1 cellular context compared by ENCODE assay signal in the genomic region with DNA sequence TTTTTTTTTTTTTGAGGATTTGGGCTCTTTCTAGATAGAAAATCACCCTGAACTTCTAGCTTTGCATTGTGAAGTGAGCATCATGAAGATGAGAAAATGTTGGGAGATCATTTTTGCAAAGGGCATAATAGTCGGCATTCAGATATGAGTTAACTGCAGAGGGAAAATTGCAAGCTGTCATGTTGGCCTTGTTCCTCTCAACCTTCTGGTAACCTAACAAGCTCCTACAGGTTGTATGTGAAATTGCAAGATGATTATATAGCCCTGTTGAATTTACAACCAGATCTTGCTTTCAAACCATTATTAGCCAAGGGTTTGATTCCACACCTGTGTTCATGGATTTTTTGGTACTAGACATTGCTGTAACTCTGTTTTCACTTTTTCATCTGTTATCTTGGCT.
TF ChIP-seq lines count a peak whose summit lies in the region.

No MANE protein-coding gene starts in this region.

TF ChIP-seq in K562, 482 proteins besides CTCF, POLR2A, EP300 and RAD21 (continues in another document):
- TF ChIP-seq ZNF584 (CRISPR knock-in tag; IDR thresholded peaks at IDR 0.05; ENCODE audit: low read depth) (no peak), ZNF217 (CRISPR knock-in tag; IDR thresholded peaks at IDR 0.05) (no peak), POLR2G (IDR thresholded peaks at IDR 0.05; ENCODE audit: low read depth, low read length) (no peak), SNRNP70 (optimal IDR thresholded peaks at IDR 0.05; ENCODE audit: low read depth, low read length) (no peak), PTTG1 (tag; IDR thresholded peaks at IDR 0.05; ENCODE audit: low read depth) (no peak), MTA2 (IDR thresholded peaks at IDR 0.05; ENCODE audit: low read depth) (no peak), CREB1 (IDR thresholded peaks at IDR 0.05) (no peak), CREB1 (CRISPR knock-in tag; IDR thresholded peaks at IDR 0.05) (no peak), SIRT6 (IDR thresholded peaks at IDR 0.05; ENCODE audit: low read depth, low read length) (no peak), MAFG (tag; conservative IDR thresholded peaks at IDR 0.05) (peak; percentile 80), ZNF121 (CRISPR knock-in tag; conservative IDR thresholded peaks at IDR 0.05) (no peak), LEF1 (IDR thresholded peaks at IDR 0.05) (no peak), ZBTB17 (CRISPR knock-in tag; IDR thresholded peaks at IDR 0.05) (no peak), PRMT5 (CRISPR knock-in tag; IDR thresholded peaks at IDR 0.05) (no peak), ILF3 (IDR thresholded peaks at IDR 0.05; ENCODE audit: borderline replicate concordance) (no peak), KAT7 (CRISPR knock-in tag; IDR thresholded peaks at IDR 0.05; ENCODE audit: borderline replicate concordance) (no peak), ZEB2 (IDR thresholded peaks at IDR 0.05) (no peak), BACH1 (tag; IDR thresholded peaks at IDR 0.05) (no peak), ZNF76 (CRISPR knock-in tag; IDR thresholded peaks at IDR 0.05; ENCODE audit: borderline replicate concordance) (no peak), ZNF347 (CRISPR knock-in tag; IDR thresholded peaks at IDR 0.05; ENCODE audit: low read depth) (no peak), MTA3 (IDR thresholded peaks at IDR 0.05; ENCODE audit: borderline replicate concordance) (no peak), ASH1L (IDR thresholded peaks at IDR 0.05; ENCODE audit: borderline replicate concordance, low read depth, partially characterized antibody) (no peak), RBFOX2 (IDR thresholded peaks at IDR 0.05; ENCODE audit: low read depth, low read length) (no peak), ZNF586 (CRISPR knock-in tag; conservative IDR thresholded peaks at IDR 0.05) (no peak), ZBTB1 (CRISPR knock-in tag; IDR thresholded peaks at IDR 0.05; ENCODE audit: borderline replicate concordance, low read depth) (no peak), PML (IDR thresholded peaks at IDR 0.05; ENCODE audit: low read length) (no peak), MAFK (IDR thresholded peaks at IDR 0.05; ENCODE audit: low read length) (peak; percentile 68), ZNF431 (CRISPR knock-in tag; IDR thresholded peaks at IDR 0.05) (no peak), C11orf30 (IDR thresholded peaks at IDR 0.05; ENCODE audit: low read depth) (peak; percentile 84), HNRNPUL1 (IDR thresholded peaks at IDR 0.05; ENCODE audit: low read length) (no peak), CHD4 (IDR thresholded peaks at IDR 0.05; ENCODE audit: insufficient read depth, insufficient replicate concordance, low read depth, low read length, poor library complexity, severe bottlenecking) (no peak), YBX1 (IDR thresholded peaks at IDR 0.05) (no peak), EZH2 (IDR thresholded peaks at IDR 0.05; ENCODE audit: borderline replicate concordance, low read depth, low read length) (no peak), ZKSCAN8 (CRISPR knock-in tag; IDR thresholded peaks at IDR 0.05) (no peak)
- TF ChIP-seq, protein P1, sequence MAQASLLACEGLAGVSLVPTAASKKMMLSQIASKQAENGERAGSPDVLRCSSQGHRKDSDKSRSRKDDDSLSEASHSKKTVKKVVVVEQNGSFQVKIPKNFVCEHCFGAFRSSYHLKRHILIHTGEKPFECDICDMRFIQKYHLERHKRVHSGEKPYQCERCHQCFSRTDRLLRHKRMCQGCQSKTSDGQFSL (CRISPR knock-in tag; IDR thresholded peaks at IDR 0.05) = no peak
- TF ChIP-seq, protein P1 (tag; IDR thresholded peaks at IDR 0.05) = no peak
- TF ChIP-seq, protein P2, sequence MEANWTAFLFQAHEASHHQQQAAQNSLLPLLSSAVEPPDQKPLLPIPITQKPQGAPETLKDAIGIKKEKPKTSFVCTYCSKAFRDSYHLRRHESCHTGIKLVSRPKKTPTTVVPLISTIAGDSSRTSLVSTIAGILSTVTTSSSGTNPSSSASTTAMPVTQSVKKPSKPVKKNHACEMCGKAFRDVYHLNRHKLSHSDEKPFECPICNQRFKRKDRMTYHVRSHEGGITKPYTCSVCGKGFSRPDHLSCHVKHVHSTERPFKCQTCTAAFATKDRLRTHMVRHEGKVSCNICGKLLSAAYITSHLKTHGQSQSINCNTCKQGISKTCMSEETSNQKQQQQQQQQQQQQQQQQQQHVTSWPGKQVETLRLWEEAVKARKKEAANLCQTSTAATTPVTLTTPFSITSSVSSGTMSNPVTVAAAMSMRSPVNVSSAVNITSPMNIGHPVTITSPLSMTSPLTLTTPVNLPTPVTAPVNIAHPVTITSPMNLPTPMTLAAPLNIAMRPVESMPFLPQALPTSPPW (CRISPR knock-in tag; IDR thresholded peaks at IDR 0.05) = 0 out of 2 replicates have a peak, but pooled peaks have one; percentile 20
- TF ChIP-seq, protein P3, sequence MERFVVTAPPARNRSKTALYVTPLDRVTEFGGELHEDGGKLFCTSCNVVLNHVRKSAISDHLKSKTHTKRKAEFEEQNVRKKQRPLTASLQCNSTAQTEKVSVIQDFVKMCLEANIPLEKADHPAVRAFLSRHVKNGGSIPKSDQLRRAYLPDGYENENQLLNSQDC (CRISPR knock-in tag; IDR thresholded peaks at IDR 0.05) = 0 out of 2 replicates have a peak, but pooled peaks have one; percentile 1
- TF ChIP-seq, protein P4, sequence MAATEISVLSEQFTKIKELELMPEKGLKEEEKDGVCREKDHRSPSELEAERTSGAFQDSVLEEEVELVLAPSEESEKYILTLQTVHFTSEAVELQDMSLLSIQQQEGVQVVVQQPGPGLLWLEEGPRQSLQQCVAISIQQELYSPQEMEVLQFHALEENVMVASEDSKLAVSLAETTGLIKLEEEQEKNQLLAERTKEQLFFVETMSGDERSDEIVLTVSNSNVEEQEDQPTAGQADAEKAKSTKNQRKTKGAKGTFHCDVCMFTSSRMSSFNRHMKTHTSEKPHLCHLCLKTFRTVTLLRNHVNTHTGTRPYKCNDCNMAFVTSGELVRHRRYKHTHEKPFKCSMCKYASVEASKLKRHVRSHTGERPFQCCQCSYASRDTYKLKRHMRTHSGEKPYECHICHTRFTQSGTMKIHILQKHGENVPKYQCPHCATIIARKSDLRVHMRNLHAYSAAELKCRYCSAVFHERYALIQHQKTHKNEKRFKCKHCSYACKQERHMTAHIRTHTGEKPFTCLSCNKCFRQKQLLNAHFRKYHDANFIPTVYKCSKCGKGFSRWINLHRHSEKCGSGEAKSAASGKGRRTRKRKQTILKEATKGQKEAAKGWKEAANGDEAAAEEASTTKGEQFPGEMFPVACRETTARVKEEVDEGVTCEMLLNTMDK (IDR thresholded peaks at IDR 0.05; ENCODE audit: borderline replicate concordance, insufficient read depth, low read depth, low read length, poor library complexity, severe bottlenecking) = no peak
- TF ChIP-seq, protein P5, sequence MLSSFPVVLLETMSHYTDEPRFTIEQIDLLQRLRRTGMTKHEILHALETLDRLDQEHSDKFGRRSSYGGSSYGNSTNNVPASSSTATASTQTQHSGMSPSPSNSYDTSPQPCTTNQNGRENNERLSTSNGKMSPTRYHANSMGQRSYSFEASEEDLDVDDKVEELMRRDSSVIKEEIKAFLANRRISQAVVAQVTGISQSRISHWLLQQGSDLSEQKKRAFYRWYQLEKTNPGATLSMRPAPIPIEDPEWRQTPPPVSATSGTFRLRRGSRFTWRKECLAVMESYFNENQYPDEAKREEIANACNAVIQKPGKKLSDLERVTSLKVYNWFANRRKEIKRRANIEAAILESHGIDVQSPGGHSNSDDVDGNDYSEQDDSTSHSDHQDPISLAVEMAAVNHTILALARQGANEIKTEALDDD (IDR thresholded peaks at IDR 0.05) = peak; percentile 67
- TF ChIP-seq, protein P6, sequence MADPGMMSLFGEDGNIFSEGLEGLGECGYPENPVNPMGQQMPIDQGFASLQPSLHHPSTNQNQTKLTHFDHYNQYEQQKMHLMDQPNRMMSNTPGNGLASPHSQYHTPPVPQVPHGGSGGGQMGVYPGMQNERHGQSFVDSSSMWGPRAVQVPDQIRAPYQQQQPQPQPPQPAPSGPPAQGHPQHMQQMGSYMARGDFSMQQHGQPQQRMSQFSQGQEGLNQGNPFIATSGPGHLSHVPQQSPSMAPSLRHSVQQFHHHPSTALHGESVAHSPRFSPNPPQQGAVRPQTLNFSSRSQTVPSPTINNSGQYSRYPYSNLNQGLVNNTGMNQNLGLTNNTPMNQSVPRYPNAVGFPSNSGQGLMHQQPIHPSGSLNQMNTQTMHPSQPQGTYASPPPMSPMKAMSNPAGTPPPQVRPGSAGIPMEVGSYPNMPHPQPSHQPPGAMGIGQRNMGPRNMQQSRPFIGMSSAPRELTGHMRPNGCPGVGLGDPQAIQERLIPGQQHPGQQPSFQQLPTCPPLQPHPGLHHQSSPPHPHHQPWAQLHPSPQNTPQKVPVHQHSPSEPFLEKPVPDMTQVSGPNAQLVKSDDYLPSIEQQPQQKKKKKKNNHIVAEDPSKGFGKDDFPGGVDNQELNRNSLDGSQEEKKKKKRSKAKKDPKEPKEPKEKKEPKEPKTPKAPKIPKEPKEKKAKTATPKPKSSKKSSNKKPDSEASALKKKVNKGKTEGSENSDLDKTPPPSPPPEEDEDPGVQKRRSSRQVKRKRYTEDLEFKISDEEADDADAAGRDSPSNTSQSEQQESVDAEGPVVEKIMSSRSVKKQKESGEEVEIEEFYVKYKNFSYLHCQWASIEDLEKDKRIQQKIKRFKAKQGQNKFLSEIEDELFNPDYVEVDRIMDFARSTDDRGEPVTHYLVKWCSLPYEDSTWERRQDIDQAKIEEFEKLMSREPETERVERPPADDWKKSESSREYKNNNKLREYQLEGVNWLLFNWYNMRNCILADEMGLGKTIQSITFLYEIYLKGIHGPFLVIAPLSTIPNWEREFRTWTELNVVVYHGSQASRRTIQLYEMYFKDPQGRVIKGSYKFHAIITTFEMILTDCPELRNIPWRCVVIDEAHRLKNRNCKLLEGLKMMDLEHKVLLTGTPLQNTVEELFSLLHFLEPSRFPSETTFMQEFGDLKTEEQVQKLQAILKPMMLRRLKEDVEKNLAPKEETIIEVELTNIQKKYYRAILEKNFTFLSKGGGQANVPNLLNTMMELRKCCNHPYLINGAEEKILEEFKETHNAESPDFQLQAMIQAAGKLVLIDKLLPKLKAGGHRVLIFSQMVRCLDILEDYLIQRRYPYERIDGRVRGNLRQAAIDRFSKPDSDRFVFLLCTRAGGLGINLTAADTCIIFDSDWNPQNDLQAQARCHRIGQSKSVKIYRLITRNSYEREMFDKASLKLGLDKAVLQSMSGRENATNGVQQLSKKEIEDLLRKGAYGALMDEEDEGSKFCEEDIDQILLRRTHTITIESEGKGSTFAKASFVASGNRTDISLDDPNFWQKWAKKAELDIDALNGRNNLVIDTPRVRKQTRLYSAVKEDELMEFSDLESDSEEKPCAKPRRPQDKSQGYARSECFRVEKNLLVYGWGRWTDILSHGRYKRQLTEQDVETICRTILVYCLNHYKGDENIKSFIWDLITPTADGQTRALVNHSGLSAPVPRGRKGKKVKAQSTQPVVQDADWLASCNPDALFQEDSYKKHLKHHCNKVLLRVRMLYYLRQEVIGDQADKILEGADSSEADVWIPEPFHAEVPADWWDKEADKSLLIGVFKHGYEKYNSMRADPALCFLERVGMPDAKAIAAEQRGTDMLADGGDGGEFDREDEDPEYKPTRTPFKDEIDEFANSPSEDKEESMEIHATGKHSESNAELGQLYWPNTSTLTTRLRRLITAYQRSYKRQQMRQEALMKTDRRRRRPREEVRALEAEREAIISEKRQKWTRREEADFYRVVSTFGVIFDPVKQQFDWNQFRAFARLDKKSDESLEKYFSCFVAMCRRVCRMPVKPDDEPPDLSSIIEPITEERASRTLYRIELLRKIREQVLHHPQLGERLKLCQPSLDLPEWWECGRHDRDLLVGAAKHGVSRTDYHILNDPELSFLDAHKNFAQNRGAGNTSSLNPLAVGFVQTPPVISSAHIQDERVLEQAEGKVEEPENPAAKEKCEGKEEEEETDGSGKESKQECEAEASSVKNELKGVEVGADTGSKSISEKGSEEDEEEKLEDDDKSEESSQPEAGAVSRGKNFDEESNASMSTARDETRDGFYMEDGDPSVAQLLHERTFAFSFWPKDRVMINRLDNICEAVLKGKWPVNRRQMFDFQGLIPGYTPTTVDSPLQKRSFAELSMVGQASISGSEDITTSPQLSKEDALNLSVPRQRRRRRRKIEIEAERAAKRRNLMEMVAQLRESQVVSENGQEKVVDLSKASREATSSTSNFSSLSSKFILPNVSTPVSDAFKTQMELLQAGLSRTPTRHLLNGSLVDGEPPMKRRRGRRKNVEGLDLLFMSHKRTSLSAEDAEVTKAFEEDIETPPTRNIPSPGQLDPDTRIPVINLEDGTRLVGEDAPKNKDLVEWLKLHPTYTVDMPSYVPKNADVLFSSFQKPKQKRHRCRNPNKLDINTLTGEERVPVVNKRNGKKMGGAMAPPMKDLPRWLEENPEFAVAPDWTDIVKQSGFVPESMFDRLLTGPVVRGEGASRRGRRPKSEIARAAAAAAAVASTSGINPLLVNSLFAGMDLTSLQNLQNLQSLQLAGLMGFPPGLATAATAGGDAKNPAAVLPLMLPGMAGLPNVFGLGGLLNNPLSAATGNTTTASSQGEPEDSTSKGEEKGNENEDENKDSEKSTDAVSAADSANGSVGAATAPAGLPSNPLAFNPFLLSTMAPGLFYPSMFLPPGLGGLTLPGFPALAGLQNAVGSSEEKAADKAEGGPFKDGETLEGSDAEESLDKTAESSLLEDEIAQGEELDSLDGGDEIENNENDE (IDR thresholded peaks at IDR 0.05; ENCODE audit: low read depth, low read length) = no peak
- TF ChIP-seq, protein P7, sequence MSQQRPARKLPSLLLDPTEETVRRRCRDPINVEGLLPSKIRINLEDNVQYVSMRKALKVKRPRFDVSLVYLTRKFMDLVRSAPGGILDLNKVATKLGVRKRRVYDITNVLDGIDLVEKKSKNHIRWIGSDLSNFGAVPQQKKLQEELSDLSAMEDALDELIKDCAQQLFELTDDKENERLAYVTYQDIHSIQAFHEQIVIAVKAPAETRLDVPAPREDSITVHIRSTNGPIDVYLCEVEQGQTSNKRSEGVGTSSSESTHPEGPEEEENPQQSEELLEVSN (IDR thresholded peaks at IDR 0.05; ENCODE audit: borderline replicate concordance in 1 of 2, extremely low read depth in 1 of 2, insufficient read depth in 1 of 2, insufficient read length in 1 of 2, low read depth in 1 of 2, low read length in 1 of 2, poor library complexity in 1 of 2, severe bottlenecking in 1 of 2) = no peak
- TF ChIP-seq, protein P8, sequence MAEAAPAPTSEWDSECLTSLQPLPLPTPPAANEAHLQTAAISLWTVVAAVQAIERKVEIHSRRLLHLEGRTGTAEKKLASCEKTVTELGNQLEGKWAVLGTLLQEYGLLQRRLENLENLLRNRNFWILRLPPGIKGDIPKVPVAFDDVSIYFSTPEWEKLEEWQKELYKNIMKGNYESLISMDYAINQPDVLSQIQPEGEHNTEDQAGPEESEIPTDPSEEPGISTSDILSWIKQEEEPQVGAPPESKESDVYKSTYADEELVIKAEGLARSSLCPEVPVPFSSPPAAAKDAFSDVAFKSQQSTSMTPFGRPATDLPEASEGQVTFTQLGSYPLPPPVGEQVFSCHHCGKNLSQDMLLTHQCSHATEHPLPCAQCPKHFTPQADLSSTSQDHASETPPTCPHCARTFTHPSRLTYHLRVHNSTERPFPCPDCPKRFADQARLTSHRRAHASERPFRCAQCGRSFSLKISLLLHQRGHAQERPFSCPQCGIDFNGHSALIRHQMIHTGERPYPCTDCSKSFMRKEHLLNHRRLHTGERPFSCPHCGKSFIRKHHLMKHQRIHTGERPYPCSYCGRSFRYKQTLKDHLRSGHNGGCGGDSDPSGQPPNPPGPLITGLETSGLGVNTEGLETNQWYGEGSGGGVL (CRISPR knock-in tag; IDR thresholded peaks at IDR 0.05) = no peak
